ENCODE assay signal across 27 cellular contexts in the genomic region with DNA sequence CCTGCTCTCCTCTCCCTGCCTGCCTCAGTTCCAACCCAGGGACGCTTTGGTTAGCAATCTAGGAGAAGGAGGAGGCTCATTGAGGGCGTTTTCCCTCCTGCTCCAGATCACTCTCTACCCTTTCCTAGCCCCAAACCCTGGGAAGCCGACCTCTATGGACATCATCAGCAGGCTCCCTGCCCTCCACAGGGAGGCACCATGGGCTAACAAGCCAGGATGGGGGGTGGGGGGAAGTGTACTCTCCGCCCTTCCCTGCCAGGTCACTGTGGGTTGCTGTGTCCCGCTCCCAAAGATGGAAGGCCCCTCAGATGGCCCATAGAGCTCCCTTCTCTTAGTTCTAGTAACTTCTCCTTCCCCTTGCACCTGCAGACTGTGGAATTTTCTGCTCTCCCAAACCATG. TPM values are rescaled to one million over a fixed set of nuclear protein-coding genes. Genes with fewer than 3 reads are reported as not detected.
"Had no signal": no experiment of that assay in that cellular context is flagged by ENCODE, and none has a peak within 500 bp of the region (broad histone marks: within the 10 kb centered on the region; RNA-seq: fewer than 3 reads in every experiment).

No MANE protein-coding gene starts in this region.

- H3K4me1 Mint-ChIP-seq: immature natural killer cell; memory B cell; naive B cell; stimulated activated naive B cell treated with anti-CD40 and anti-IgM and Interleukin-4, amounts not matched to agents 10 μg/mL and 1 μg/mL and 100 μg/mL, for 72 hours had no signal

- H3K4me3 ChIP-seq: coronary artery, lung, mucosa of descending colon, pancreas, prostate gland, right atrium auricular region, sigmoid colon, suprapubic skin, transverse colon, upper lobe of right lung, uterus had no signal

- H3K4me1 ChIP-seq: pancreas, upper lobe of right lung, uterus had no signal

- ATAC-seq: effector memory CD8-positive, alpha-beta T cell; left colon; left ventricle myocardium superior; mucosa of descending colon; natural killer cell treated with Interleukin-12 subunit alpha and Interleukin-12 subunit beta and Interleukin-15 and Interleukin-18, amount 100 ng/mL, for 72 hours; pancreas; stimulated activated naive B cell treated with anti-CD40 and anti-IgM and Interleukin-4, amounts not matched to agents 10 μg/mL and 1 μg/mL and 100 μg/mL, for 72 hours; stimulated activated naive CD8-positive, alpha-beta T cell treated with anti-CD3 and anti-CD28 coated beads, Interleukin-15, amount 100 ng/mL, for 72 hours; upper lobe of right lung had no signal

- H3K27me3 ChIP-seq: pancreas, right atrium auricular region, sigmoid colon, suprapubic skin, transverse colon, upper lobe of right lung, uterus had no signal

- FAIRE-seq: frontal cortex, pancreas had no signal

- H3K27ac Mint-ChIP-seq: effector memory CD8-positive, alpha-beta T cell; immature natural killer cell; memory B cell; naive B cell; natural killer cell treated with Interleukin-12 subunit alpha and Interleukin-12 subunit beta and Interleukin-15 and Interleukin-18, amount 100 ng/mL, for 72 hours; stimulated activated naive B cell treated with anti-CD40 and anti-IgM and Interleukin-4, amounts not matched to agents 10 μg/mL and 1 μg/mL and 100 μg/mL, for 72 hours; stimulated activated naive CD8-positive, alpha-beta T cell treated with anti-CD3 and anti-CD28 coated beads, Interleukin-15, amount 100 ng/mL, for 72 hours had no signal

- H3K36me3 ChIP-seq: neutrophil, pancreas, prostate gland, right atrium auricular region, sigmoid colon, suprapubic skin, transverse colon, upper lobe of right lung, uterus had no signal

- DNase-seq: dermis blood vessel endothelial cell; effector memory CD8-positive, alpha-beta T cell; immature natural killer cell; islet precursor cell; kidney glomerular epithelial cell; left colon; left ventricle myocardium superior; mucosa of descending colon; naive B cell; pancreas; sigmoid colon; stimulated activated CD4-positive, alpha-beta T cell treated with anti-CD3 and anti-CD28 coated beads, Interleukin-4, amount 100 ng/mL, for 4 hours; stimulated activated naive B cell treated with anti-CD40 and anti-IgM and Interleukin-4, amounts not matched to agents 10 μg/mL and 1 μg/mL and 100 μg/mL, for 72 hours; stimulated activated naive CD8-positive, alpha-beta T cell treated with anti-CD3 and anti-CD28 coated beads, Interleukin-15, amount 100 ng/mL, for 72 hours; transverse colon; upper lobe of right lung; uterus had no signal

- H3K36me3 Mint-ChIP-seq: immature natural killer cell; memory B cell; natural killer cell treated with Interleukin-12 subunit alpha and Interleukin-12 subunit beta and Interleukin-15 and Interleukin-18, amount 100 ng/mL, for 72 hours; stimulated activated naive B cell treated with anti-CD40 and anti-IgM and Interleukin-4, amounts not matched to agents 10 μg/mL and 1 μg/mL and 100 μg/mL, for 72 hours had no signal

- H3K27ac ChIP-seq: coronary artery, neutrophil, pancreas, prostate gland, right atrium auricular region, sigmoid colon, suprapubic skin, transverse colon, upper lobe of right lung, uterus had no signal

- H3K9me3 ChIP-seq: mucosa of descending colon, neutrophil, pancreas, prostate gland, right atrium auricular region, sigmoid colon, suprapubic skin, transverse colon, upper lobe of right lung, uterus had no signal

- H3K4me3 Mint-ChIP-seq: effector memory CD8-positive, alpha-beta T cell; immature natural killer cell; memory B cell; natural killer cell treated with Interleukin-12 subunit alpha and Interleukin-12 subunit beta and Interleukin-15 and Interleukin-18, amount 100 ng/mL, for 72 hours; neural crest cell; stimulated activated naive B cell treated with anti-CD40 and anti-IgM and Interleukin-4, amounts not matched to agents 10 μg/mL and 1 μg/mL and 100 μg/mL, for 72 hours; stimulated activated naive CD8-positive, alpha-beta T cell treated with anti-CD3 and anti-CD28 coated beads, Interleukin-15, amount 100 ng/mL, for 72 hours had no signal

- H3K9me3 Mint-ChIP-seq: effector memory CD8-positive, alpha-beta T cell; immature natural killer cell; memory B cell; naive B cell; natural killer cell treated with Interleukin-12 subunit alpha and Interleukin-12 subunit beta and Interleukin-15 and Interleukin-18, amount 100 ng/mL, for 72 hours; neural crest cell; stimulated activated naive B cell treated with anti-CD40 and anti-IgM and Interleukin-4, amounts not matched to agents 10 μg/mL and 1 μg/mL and 100 μg/mL, for 72 hours; stimulated activated naive CD8-positive, alpha-beta T cell treated with anti-CD3 and anti-CD28 coated beads, Interleukin-15, amount 100 ng/mL, for 72 hours had no signal

RNA-seq across cellular contexts. Expression of a gene that starts 35.7 kb away (rescaled TPM):
- total RNA-seq: natural killer cell treated with Interleukin-12 subunit alpha and Interleukin-12 subunit beta and Interleukin-15 and Interleukin-18, amount 100 ng/mL, for 72 hours had no signal
